2 cellular contexts compared by ENCODE assay signal in the genomic region with DNA sequence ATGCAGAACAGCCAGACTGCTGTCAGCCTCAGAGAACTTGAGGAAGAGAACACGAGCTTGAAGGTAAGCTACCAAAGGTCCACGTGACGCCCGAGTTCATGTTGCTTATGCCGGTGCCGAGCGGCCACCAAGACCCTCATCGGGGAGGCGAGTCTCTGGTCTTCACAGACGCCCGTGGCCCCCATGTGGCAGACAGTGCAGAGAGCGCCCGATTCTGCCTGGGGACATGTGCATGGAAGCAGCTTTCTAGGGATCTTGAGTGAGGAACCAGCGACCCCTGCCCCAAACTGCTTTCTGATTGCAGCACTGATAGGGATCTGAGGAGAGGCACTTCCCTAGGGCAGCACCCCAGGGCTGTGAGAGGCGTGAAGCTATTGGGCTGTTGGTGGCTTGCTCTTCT.
TF ChIP-seq lines count a peak whose summit lies in the region.

No MANE protein-coding gene starts in this region.

TF ChIP-seq in WTC11, 78 proteins besides CTCF, POLR2A, EP300 and RAD21 (continued from another document):
- TF ChIP-seq NR1H2 (CRISPR knock-in tag; IDR thresholded peaks at IDR 0.05): no peak
- no peak for TF ChIP-seq ZNF219 (CRISPR knock-in tag; IDR thresholded peaks at IDR 0.05; ENCODE audit: borderline replicate concordance)
- TF ChIP-seq JUN (CRISPR knock-in tag; IDR thresholded peaks at IDR 0.05): no peak
- TF ChIP-seq TEAD1 (CRISPR knock-in tag; IDR thresholded peaks at IDR 0.05): no peak
- TF ChIP-seq, protein P1, sequence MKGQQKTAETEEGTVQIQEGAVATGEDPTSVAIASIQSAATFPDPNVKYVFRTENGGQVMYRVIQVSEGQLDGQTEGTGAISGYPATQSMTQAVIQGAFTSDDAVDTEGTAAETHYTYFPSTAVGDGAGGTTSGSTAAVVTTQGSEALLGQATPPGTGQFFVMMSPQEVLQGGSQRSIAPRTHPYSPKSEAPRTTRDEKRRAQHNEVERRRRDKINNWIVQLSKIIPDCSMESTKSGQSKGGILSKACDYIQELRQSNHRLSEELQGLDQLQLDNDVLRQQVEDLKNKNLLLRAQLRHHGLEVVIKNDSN (CRISPR knock-in tag; IDR thresholded peaks at IDR 0.05): no peak
- TF ChIP-seq, protein P2, sequence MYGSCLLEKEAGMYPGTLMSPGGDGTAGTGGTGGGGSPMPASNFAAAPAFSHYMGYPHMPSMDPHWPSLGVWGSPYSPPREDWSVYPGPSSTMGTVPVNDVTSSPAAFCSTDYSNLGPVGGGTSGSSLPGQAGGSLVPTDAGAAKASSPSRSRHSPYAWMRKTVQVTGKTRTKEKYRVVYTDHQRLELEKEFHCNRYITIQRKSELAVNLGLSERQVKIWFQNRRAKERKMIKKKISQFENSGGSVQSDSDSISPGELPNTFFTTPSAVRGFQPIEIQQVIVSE (CRISPR knock-in tag; IDR thresholded peaks at IDR 0.05; ENCODE audit: borderline replicate concordance): no peak
- TF ChIP-seq TEAD4 (CRISPR knock-in tag; IDR thresholded peaks at IDR 0.05): no peak
- no peak for TF ChIP-seq KAT7 (CRISPR knock-in tag; IDR thresholded peaks at IDR 0.05; ENCODE audit: borderline replicate concordance)
- TF ChIP-seq PRRX2 (CRISPR knock-in tag; IDR thresholded peaks at IDR 0.05): no peak

TF ChIP-seq in SK-N-SH, 30 proteins besides CTCF, POLR2A, EP300 and RAD21:
- no peak for TF ChIP-seq SIN3A (IDR thresholded peaks at IDR 0.05; ENCODE audit: borderline replicate concordance, low read depth, low read length)
- TF ChIP-seq TAF1 (IDR thresholded peaks at IDR 0.05; ENCODE audit: borderline replicate concordance, low read depth, low read length): no peak
- no peak for TF ChIP-seq RCOR1 (IDR thresholded peaks at IDR 0.05; ENCODE audit: low read length)
- TF ChIP-seq ELF1 (IDR thresholded peaks at IDR 0.05): no peak
- TF ChIP-seq, protein P3, sequence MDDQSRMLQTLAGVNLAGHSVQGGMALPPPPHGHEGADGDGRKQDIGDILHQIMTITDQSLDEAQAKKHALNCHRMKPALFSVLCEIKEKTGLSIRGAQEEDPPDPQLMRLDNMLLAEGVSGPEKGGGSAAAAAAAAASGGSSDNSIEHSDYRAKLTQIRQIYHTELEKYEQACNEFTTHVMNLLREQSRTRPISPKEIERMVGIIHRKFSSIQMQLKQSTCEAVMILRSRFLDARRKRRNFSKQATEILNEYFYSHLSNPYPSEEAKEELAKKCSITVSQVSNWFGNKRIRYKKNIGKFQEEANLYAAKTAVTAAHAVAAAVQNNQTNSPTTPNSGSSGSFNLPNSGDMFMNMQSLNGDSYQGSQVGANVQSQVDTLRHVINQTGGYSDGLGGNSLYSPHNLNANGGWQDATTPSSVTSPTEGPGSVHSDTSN (IDR thresholded peaks at IDR 0.05): no peak
- no peak for TF ChIP-seq RXRA (IDR thresholded peaks at IDR 0.05; ENCODE audit: borderline replicate concordance, low read depth)
- TF ChIP-seq, protein P1 (IDR thresholded peaks at IDR 0.05; ENCODE audit: borderline replicate concordance, low read depth): no peak
- TF ChIP-seq, protein P4, sequence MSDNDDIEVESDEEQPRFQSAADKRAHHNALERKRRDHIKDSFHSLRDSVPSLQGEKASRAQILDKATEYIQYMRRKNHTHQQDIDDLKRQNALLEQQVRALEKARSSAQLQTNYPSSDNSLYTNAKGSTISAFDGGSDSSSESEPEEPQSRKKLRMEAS (IDR thresholded peaks at IDR 0.05; ENCODE audit: low read depth): no peak
- TF ChIP-seq YY1 (IDR thresholded peaks at IDR 0.05; ENCODE audit: low read depth): no peak
- TF ChIP-seq JUND (IDR thresholded peaks at IDR 0.05): no peak
- TF ChIP-seq, protein P5, sequence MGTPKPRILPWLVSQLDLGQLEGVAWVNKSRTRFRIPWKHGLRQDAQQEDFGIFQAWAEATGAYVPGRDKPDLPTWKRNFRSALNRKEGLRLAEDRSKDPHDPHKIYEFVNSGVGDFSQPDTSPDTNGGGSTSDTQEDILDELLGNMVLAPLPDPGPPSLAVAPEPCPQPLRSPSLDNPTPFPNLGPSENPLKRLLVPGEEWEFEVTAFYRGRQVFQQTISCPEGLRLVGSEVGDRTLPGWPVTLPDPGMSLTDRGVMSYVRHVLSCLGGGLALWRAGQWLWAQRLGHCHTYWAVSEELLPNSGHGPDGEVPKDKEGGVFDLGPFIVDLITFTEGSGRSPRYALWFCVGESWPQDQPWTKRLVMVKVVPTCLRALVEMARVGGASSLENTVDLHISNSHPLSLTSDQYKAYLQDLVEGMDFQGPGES (IDR thresholded peaks at IDR 0.05; ENCODE audit: low read depth, low read length): no peak
- TF ChIP-seq TCF12 (IDR thresholded peaks at IDR 0.05): no peak
- no peak for TF ChIP-seq MEF2A (IDR thresholded peaks at IDR 0.05; ENCODE audit: borderline replicate concordance, low read depth)
- TF ChIP-seq, protein P6, sequence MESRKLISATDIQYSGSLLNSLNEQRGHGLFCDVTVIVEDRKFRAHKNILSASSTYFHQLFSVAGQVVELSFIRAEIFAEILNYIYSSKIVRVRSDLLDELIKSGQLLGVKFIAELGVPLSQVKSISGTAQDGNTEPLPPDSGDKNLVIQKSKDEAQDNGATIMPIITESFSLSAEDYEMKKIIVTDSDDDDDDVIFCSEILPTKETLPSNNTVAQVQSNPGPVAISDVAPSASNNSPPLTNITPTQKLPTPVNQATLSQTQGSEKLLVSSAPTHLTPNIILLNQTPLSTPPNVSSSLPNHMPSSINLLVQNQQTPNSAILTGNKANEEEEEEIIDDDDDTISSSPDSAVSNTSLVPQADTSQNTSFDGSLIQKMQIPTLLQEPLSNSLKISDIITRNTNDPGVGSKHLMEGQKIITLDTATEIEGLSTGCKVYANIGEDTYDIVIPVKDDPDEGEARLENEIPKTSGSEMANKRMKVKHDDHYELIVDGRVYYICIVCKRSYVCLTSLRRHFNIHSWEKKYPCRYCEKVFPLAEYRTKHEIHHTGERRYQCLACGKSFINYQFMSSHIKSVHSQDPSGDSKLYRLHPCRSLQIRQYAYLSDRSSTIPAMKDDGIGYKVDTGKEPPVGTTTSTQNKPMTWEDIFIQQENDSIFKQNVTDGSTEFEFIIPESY (IDR thresholded peaks at IDR 0.05; ENCODE audit: borderline replicate concordance, low read depth): no peak
